In the genomic region with DNA sequence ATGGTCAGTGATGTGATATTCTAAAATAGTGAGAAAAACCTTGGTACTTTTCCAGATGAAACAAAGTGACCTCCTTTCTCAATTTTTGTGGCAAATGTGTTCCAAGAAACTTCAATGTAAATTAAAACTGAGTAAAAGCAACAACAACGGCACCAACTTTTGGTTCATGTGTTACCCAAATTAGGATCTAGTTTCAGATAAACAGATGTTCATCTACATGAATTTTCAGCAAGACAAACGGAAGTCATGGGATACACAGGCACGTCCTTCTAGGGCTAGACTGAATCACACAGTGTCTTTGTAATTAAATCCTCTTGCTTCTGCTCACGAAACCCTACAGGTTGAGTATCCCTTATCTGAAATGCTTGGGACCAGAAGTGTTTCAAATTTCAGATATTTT, we compare ENCODE assay signal across 11 cellular contexts.
"Had no signal": no experiment of that assay in that cellular context is flagged by ENCODE, and none has a peak within 500 bp of the region (broad histone marks: within the 10 kb centered on the region; RNA-seq: fewer than 3 reads in every experiment).

No MANE protein-coding gene starts in this region.

- H3K27me3 ChIP-seq: ascending aorta, stomach had no signal

- DNase-seq: activated CD4-positive, alpha-beta memory T cell treated with anti-CD3 and anti-CD28 coated beads for 36 hours; activated CD4-positive, CD25-positive, alpha-beta regulatory T cell treated with anti-CD3 and anti-CD28 coated beads, Interleukin-2, amount 50 U/mL, for 72 hours; hippocampal formation; retina; stimulated activated CD4-positive, alpha-beta T cell treated with anti-CD3 and anti-CD28 coated beads, Interleukin-4, amount 100 ng/mL, for 4 hours; stomach had no signal

- FAIRE-seq: bronchial epithelial cell, endothelial cell of umbilical vein, urothelium cell line had no signal

- H3K27ac ChIP-seq: ascending aorta, skin epidermis, stomach had no signal

- H3K9me3 ChIP-seq: ascending aorta, stomach had no signal

- H3K36me3 ChIP-seq: ascending aorta, stomach had no signal

- H3K4me3 ChIP-seq: ascending aorta, skin epidermis, stomach had no signal

- H3K4me1 ChIP-seq: ascending aorta, stomach had no signal
